Comparison of ENCODE assay signal across 14 cellular contexts in the genomic region with DNA sequence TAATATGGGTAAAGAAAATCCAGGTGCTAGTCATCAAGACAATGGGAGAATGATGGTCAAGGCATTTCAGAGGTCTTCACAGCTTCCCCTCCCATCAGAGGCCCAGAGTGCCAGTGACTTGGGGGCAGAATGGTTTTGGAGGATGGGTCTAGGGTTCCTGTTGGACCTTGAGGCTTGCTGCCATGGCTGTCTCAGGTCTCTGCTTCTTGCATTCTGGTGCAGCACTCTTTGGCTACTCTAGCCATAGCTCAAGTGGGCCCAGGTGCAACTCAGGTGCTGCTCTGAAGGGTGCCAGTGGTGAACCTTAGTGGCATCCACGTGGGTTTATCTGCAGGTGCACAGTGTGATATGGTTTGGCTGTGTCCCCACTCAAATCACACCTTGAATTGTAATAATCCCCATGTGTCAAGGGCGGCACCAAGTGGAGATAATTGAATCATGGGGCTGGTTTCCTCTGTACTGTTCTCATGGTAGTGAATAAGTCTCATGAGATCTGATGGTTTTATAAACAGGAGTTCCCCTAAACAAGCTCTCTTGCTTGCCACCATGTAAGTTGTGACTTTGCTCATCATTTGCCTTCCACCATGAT. TPM values are rescaled to one million over a fixed set of nuclear protein-coding genes. Genes with fewer than 3 reads are reported as not detected.
A peak's percentile ranks its signal among the peaks of the same experiment; 100 is the strongest.
DNase-seq lines count a peak whose midpoint lies in the region; ATAC-seq and TF ChIP-seq lines count a peak whose summit lies in the region.
"Had no signal": no experiment of that assay in that cellular context is flagged by ENCODE, and none has a peak within 500 bp of the region (broad histone marks: within the 10 kb centered on the region; RNA-seq: fewer than 3 reads in every experiment).

No MANE protein-coding gene starts in this region.

- H2AK5ac ChIP-seq in neuronal stem cell (ENCODE audit: low read depth, low read length): no peak overlapping the region

- no peak overlapping the region for H2BK5ac ChIP-seq in neuronal stem cell (ENCODE audit: low read length)

- WGBS in neuronal stem cell (ENCODE audit: extremely low coverage in 2 of 2, insufficient read length in 2 of 2, insufficient replicate concordance in 1 of 2), 2 donors: no CpG with 5 or more reads among the region's 2 CpGs

- H3K4me2 ChIP-seq in neuronal stem cell (ENCODE audit: insufficient read depth, low read length, poor library complexity, severe bottlenecking): no peak overlapping the region
- H3K4me2 ChIP-seq: hepatocyte had no signal

- CTCF ChIA-PET in RWPE1 (lab: Yijun Ruan, JAX): no interaction called here

- peak overlapping the region; percentile 60 for H3K18ac ChIP-seq in neuronal stem cell (ENCODE audit: low read length)

- H2BK120ac ChIP-seq in neuronal stem cell (ENCODE audit: low read depth, low read length): no peak overlapping the region

- H3K9ac ChIP-seq in neuronal stem cell (ENCODE audit: low read depth, low read length, poor library complexity): no peak overlapping the region

- no peak overlapping the region for H2BK15ac ChIP-seq in neuronal stem cell (ENCODE audit: low read length)

- H4K91ac ChIP-seq in neuronal stem cell (ENCODE audit: low read depth, low read length, poor library complexity): no peak overlapping the region

- peak; percentile 16 for DNase-seq in NCI-H345 (lab: John Stamatoyannopoulos, UW)
- no peak for DNase-seq in NCI-H345 treated with DMSO at 0.1 percent for 48 hours (lab: John Stamatoyannopoulos, UW; ENCODE audit: unreplicated experiment)
- peak; percentile 28 for DNase-seq in HT1080 (ENCODE audit: low read depth)
- peak; percentile 59 for DNase-seq in NCI-H69 (lab: John Stamatoyannopoulos, UW)
- no peak for DNase-seq in neuronal stem cell (ENCODE audit: low spot score)
- no peak for DNase-seq in RWPE1 (ENCODE audit: low spot score)
- DNase-seq: activated CD4-positive, alpha-beta T cell treated with anti-CD3 and anti-CD28 coated beads, Interleukin-2, amount 50 U/mL, for 1 hour; activated T-cell treated with anti-CD3 and anti-CD28 coated beads, Interleukin-2, amount 50 U/mL, for 72 hours; esophagus squamous epithelium; H7; trophoblast cell had no signal

- H3K4ac ChIP-seq in neuronal stem cell (ENCODE audit: low read length): no peak overlapping the region

- no peaks in the 10 kb centered on the region for H3K4me1 ChIP-seq in neuronal stem cell (ENCODE audit: control insufficient read depth in 2 of 2, insufficient read depth in 1 of 2, low read depth in 1 of 2, low read length in 2 of 2)
- H3K4me1 ChIP-seq: esophagus squamous epithelium had no signal

- H2AFZ ChIP-seq in neuronal stem cell (ENCODE audit: low read length): no peak overlapping the region
- H2AFZ ChIP-seq: hepatocyte had no signal

- POLR2A ChIA-PET in RWPE1 (lab: Yijun Ruan, JAX; ENCODE audit: low non-redundant PET): no interaction called here

- peak overlapping the region in 1 of 2 donors; percentile 54 for H3K4me3 ChIP-seq in neuronal stem cell (ENCODE audit: low read length in 2 of 2)
- H3K4me3 ChIP-seq: esophagus squamous epithelium, hepatocyte had no signal

- H3K9me3 ChIP-seq in neuronal stem cell (replicated peaks in 1 of 2; ENCODE audit: control insufficient read depth in 2 of 2, insufficient read depth in 1 of 2, low read depth in 1 of 2, low read length in 2 of 2): no peaks in the 10 kb centered on the region
- H3K9me3 ChIP-seq: esophagus squamous epithelium had no signal

- no peak for TF ChIP-seq CTCF in RWPE1 (conservative IDR thresholded peaks at IDR 0.05; ENCODE audit: low read depth)

- no peak overlapping the region for H3K23ac ChIP-seq in neuronal stem cell (ENCODE audit: low read depth, low read length, poor library complexity)

- no peaks in the 10 kb centered on the region for H3K36me3 ChIP-seq in neuronal stem cell (replicated peaks in 1 of 2; ENCODE audit: control insufficient read depth in 2 of 2, insufficient read depth in 2 of 2, low read length in 2 of 2)
- H3K36me3 ChIP-seq: esophagus squamous epithelium had no signal

- no peak overlapping the region for H4K8ac ChIP-seq in neuronal stem cell (ENCODE audit: low read depth, low read length)

- no peaks in the 10 kb centered on the region for H3K79me1 ChIP-seq in neuronal stem cell (ENCODE audit: low read depth, low read length)

- ATAC-seq in HG03520 (IDR thresholded peaks at IDR 0.05; ENCODE audit: unreplicated experiment) (no peak), HG02588 (IDR thresholded peaks at IDR 0.05; ENCODE audit: unreplicated experiment) (no peak)
- ATAC-seq: activated T-cell treated with anti-CD3 and anti-CD28 coated beads, Interleukin-2, amount 50 U/mL, for 72 hours had no signal

- H3K27ac ChIP-seq in neuronal stem cell (replicated peaks; ENCODE audit: low read length) (no peak overlapping the region), RWPE1 (no peak overlapping the region)
- H3K27ac ChIP-seq: esophagus squamous epithelium, hepatocyte had no signal

- no peak overlapping the region for H3K14ac ChIP-seq in neuronal stem cell (ENCODE audit: low read length)

- H2BK12ac ChIP-seq in neuronal stem cell (ENCODE audit: low read length): no peak overlapping the region

- H3K27me3 ChIP-seq in neuronal stem cell (ENCODE audit: control insufficient read depth in 3 of 3, insufficient read depth in 3 of 3, low read depth in 1 of 3, low read length in 3 of 3): no peaks in the 10 kb centered on the region
- H3K27me3 ChIP-seq: esophagus squamous epithelium, hepatocyte had no signal

RNA-seq across cellular contexts. Expression of a gene that starts 48.5 kb away (rescaled TPM):
- 1.5 and 1.7 TPM in 2 replicates for total RNA-seq in HT1080 (2014; rRNA removed; shearing (Covaris generic))
- polyA plus RNA-seq in HT1080 (2015; cell fraction: cytosol; rRNA removed): 0.45 and 1.2 TPM in 2 replicates
- 0.96 and 1.3 TPM in 2 replicates for polyA plus RNA-seq in HT1080 (2015; cell fraction: nucleus; rRNA removed)
- polyA plus RNA-seq in neuronal stem cell (2013, experiment 1 of 2): 0.42 TPM
- polyA plus RNA-seq in neuronal stem cell (2013, experiment 2 of 2): 0.18 TPM
- total RNA-seq: esophagus squamous epithelium had no signal

Comparison
In these comparisons a context has a peak if more than half of its experiments do, and no peak if none do; other contexts are left out.
1. DNase-seq: peak in NCI-H345 (single experiment), HT1080 (single experiment) and NCI-H69 (single experiment); none in NCI-H345 treated with DMSO at 0.1 percent for 48 hours (single experiment), neuronal stem cell (single experiment) and RWPE1 (single experiment).